22 cellular contexts compared by ENCODE assay signal in the genomic region with DNA sequence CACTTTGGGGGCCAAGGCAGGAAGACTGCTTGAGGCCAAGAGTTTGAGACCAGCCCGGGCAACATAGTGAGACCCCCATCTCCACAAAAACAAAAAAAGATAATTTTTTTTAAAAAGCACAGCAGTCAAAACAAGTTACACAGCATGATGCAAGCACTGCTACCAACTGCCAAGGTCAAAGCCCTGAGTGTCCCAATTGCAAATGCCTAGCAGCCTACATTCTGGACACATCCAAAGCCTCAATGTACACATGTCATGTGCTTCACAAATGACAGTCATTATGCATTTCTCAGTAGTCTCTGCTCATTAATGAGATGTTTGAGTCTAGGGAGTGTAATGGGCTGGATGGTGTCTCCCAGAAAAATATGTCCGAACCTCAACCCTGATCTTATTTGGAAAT.
"Had no signal": no experiment of that assay in that cellular context is flagged by ENCODE, and none has a peak within 500 bp of the region (broad histone marks: within the 10 kb centered on the region; RNA-seq: fewer than 3 reads in every experiment).

No MANE protein-coding gene starts in this region.

- H3K36me3 Mint-ChIP-seq: naive B cell had no signal

- ATAC-seq: gastroesophageal sphincter, heart right ventricle, mucosa of descending colon had no signal

- H3K36me3 ChIP-seq: cardiac muscle cell, esophagus muscularis mucosa, gastroesophageal sphincter, heart right ventricle, prostate gland, right atrium auricular region, suprapubic skin, transverse colon had no signal

- DNase-seq: activated CD4-positive, alpha-beta T cell treated with anti-CD3 and anti-CD28 coated beads, Interleukin-2, amount 50 U/mL, for 4 hours; amygdala; effector CD8-positive, alpha-beta T cell; heart right ventricle; kidney glomerular epithelial cell; mesenchymal stem cell; mucosa of descending colon; naive B cell; stimulated activated CD4-positive, alpha-beta T cell treated with anti-CD3 and anti-CD28 coated beads, Interleukin-12 subunit alpha, Interleukin-12 subunit beta, amount 100 ng/mL, for 4 hours; stimulated activated CD4-positive, alpha-beta T cell treated with anti-CD3 and anti-CD28 coated beads, Interleukin-1b, Interleukin-23, amount 100 ng/mL, for 48 hours; stimulated activated naive CD8-positive, alpha-beta T cell treated with anti-CD3 and anti-CD28 coated beads, Interleukin-15, amount 100 ng/mL, for 72 hours; T1000; transverse colon had no signal

- H3K4me1 ChIP-seq: prostate gland had no signal

- H3K4me3 Mint-ChIP-seq: activated naive CD4-positive, alpha-beta T cell treated with anti-CD3 and anti-CD28 coated beads, Interleukin-2, amount 50 U/mL, for 24 hours; dendritic cell treated with granulocyte-macrophage colony-stimulating factor and Interleukin-4, amounts not matched to agents 40 ng/mL and 50 ng/mL, for 4 days had no signal

- H3K27ac ChIP-seq: cardiac muscle cell, esophagus muscularis mucosa, gastroesophageal sphincter, heart right ventricle, prostate gland, right atrium auricular region, SK-N-MC, suprapubic skin, transverse colon had no signal

- H3K27me3 Mint-ChIP-seq: activated naive CD4-positive, alpha-beta T cell treated with anti-CD3 and anti-CD28 coated beads, Interleukin-2, amount 50 U/mL, for 24 hours; naive B cell; stimulated activated naive CD8-positive, alpha-beta T cell treated with anti-CD3 and anti-CD28 coated beads, Interleukin-15, amount 100 ng/mL, for 72 hours had no signal

- H3K27ac Mint-ChIP-seq: activated naive CD4-positive, alpha-beta T cell treated with anti-CD3 and anti-CD28 coated beads, Interleukin-2, amount 50 U/mL, for 24 hours; dendritic cell treated with granulocyte-macrophage colony-stimulating factor and Interleukin-4, amounts not matched to agents 40 ng/mL and 50 ng/mL, for 4 days had no signal

- H3K4me3 ChIP-seq: cardiac muscle cell, esophagus muscularis mucosa, gastroesophageal sphincter, heart right ventricle, mucosa of descending colon, prostate gland, right atrium auricular region, SK-N-MC, suprapubic skin, transverse colon had no signal

- H3K9me3 Mint-ChIP-seq: activated naive CD4-positive, alpha-beta T cell treated with anti-CD3 and anti-CD28 coated beads, Interleukin-2, amount 50 U/mL, for 24 hours; dendritic cell treated with granulocyte-macrophage colony-stimulating factor and Interleukin-4, amounts not matched to agents 40 ng/mL and 50 ng/mL, for 4 days; naive B cell had no signal

- H3K9me3 ChIP-seq: esophagus muscularis mucosa, gastroesophageal sphincter, heart right ventricle, mucosa of descending colon, prostate gland, right atrium auricular region, suprapubic skin, transverse colon had no signal

- H3K27me3 ChIP-seq: esophagus muscularis mucosa, gastroesophageal sphincter, right atrium auricular region, transverse colon had no signal
